9 cellular contexts compared by ENCODE assay signal in the genomic region with DNA sequence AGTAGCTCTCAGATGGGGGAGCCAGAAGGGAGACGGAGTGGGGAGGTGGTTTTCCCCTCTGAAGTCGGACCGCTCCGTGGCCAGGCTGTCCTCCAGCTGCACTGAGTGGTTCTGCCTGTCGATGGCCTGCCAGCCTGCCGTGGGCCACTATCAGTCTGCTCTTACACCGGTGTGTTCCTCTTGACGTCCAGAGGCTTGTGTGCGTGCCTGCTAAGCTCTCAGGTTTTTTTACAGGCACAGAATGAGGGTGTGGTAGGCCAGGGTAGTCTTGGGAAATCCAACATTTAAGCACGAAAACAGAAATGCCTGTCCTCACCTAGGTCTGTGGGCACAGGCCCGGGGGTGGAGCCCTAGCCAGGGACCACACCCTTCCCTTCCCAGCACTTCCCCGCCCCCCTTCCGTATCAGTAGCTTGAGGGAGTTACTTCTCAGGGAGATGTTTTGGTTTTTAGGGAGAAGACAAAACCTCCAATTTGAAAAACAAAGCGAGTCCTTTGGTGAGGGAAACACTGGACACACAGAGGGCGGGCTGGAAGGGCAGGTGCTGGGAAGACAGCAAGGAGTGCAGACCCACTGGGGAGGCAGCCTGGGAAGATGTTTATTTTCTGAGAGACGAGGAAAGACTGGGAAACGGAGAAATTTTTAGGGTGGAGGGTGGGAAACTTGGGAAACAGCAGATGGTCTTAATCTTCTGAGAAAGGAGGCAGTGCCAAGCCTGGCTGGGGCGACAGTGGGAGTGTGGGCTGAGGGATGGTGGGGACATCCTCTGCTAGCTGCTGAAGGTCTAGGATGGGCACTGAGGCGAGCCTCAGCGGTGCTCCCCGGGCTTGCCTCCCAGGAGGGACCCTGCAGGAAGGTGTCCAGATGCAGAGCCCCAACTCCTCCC.
DNase-seq lines count a peak whose midpoint lies in the region; ATAC-seq and TF ChIP-seq lines count a peak whose summit lies in the region.
"Had no signal": no experiment of that assay in that cellular context is flagged by ENCODE, and none has a peak within 500 bp of the region (broad histone marks: within the 10 kb centered on the region; RNA-seq: fewer than 3 reads in every experiment).

No MANE protein-coding gene starts in this region.

- POLR2A ChIA-PET in activated CD4-positive, alpha-beta T cell treated with anti-CD3 and anti-CD28 coated beads, Interleukin-2, amount 10 ng/mL, durations not matched to agents 7 days and 5 days (lab: Charles Lee): no interaction called here
- POLR2A ChIA-PET in CD4-positive, alpha-beta T cell (lab: Charles Lee): no interaction called here

- peak overlapping the region; percentile 30 to 73 for H3K27ac ChIP-seq in coronary artery
- no peak overlapping the region for H3K27ac ChIP-seq in CD4-positive, alpha-beta T cell (ENCODE audit: low read depth, low read length)

- H3K36me3 Mint-ChIP-seq in activated CD4-positive, alpha-beta T cell treated with anti-CD3 and anti-CD28 coated beads, Interleukin-2, amount 10 ng/mL, durations not matched to agents 7 days and 5 days (ENCODE audit: low read depth): peaks cover 17% of the 10 kb centered on the region
- no peaks in the 10 kb centered on the region for H3K36me3 Mint-ChIP-seq in type B pancreatic cell
- H3K36me3 Mint-ChIP-seq in CD4-positive, alpha-beta T cell (ENCODE audit: low read depth): no peaks in the 10 kb centered on the region

- H3K4me1 Mint-ChIP-seq in activated CD4-positive, alpha-beta T cell treated with anti-CD3 and anti-CD28 coated beads, Interleukin-2, amount 10 ng/mL, durations not matched to agents 7 days and 5 days: peaks cover 43% of the 10 kb centered on the region
- H3K4me1 Mint-ChIP-seq in type B pancreatic cell (ENCODE audit: unreplicated experiment): peaks cover 38% of the 10 kb centered on the region
- H3K4me1 Mint-ChIP-seq in CD4-positive, alpha-beta T cell (ENCODE audit: low read depth): peaks cover 12% of the 10 kb centered on the region

- ATAC-seq in CD4-positive, alpha-beta T cell (ENCODE audit: poor library complexity): no peak
- ATAC-seq in GM21423 (IDR thresholded peaks at IDR 0.05; ENCODE audit: unreplicated experiment): no peak

- peaks cover 22% of the 10 kb centered on the region for H3K9me3 Mint-ChIP-seq in activated CD4-positive, alpha-beta T cell treated with anti-CD3 and anti-CD28 coated beads, Interleukin-2, amount 10 ng/mL, durations not matched to agents 7 days and 5 days
- H3K9me3 Mint-ChIP-seq in type B pancreatic cell: no peaks in the 10 kb centered on the region
- H3K9me3 Mint-ChIP-seq in CD4-positive, alpha-beta T cell: no peaks in the 10 kb centered on the region

- DNase-seq in activated CD4-positive, alpha-beta T cell treated with anti-CD3 and anti-CD28 coated beads, Interleukin-2, amount 10 ng/mL, durations not matched to agents 7 days and 5 days: no peak
- no peak for DNase-seq in activated CD4-positive, alpha-beta T cell treated with anti-CD3 and anti-CD28 coated beads, Interleukin-2, amount 50 U/mL, for 48 hours
- DNase-seq in coronary artery (ENCODE audit: low spot score): no peak
- peak; percentile 73 to 90 for DNase-seq in lower leg skin (ENCODE audit: low spot score in 2 of 2)
- no peak for DNase-seq in type B pancreatic cell (ENCODE audit: extremely low spot score, unreplicated experiment)
- DNase-seq in CD4-positive, alpha-beta T cell: no peak
- no peak for DNase-seq in stimulated activated CD4-positive, alpha-beta T cell treated with anti-CD3 and anti-CD28 coated beads, Interleukin-15, amount 100 ng/mL, for 24 hours

- TF ChIP-seq POLR2A in lower leg skin (IDR thresholded peaks at IDR 0.05): no peak

- TF ChIP-seq CTCF in coronary artery (IDR thresholded peaks at IDR 0.05): no peak
- TF ChIP-seq CTCF in lower leg skin (IDR thresholded peaks at IDR 0.05): no peak
- TF ChIP-seq CTCF in type B pancreatic cell (conservative IDR thresholded peaks at IDR 0.05): no peak
- no peak for TF ChIP-seq CTCF in CD4-positive, alpha-beta T cell (IDR thresholded peaks at IDR 0.05)

- peaks cover 6% of the 10 kb centered on the region for H3K9me3 ChIP-seq in CD4-positive, alpha-beta T cell (ENCODE audit: control insufficient read depth, low read length)

- peaks cover 7% of the 10 kb centered on the region for H3K27me3 Mint-ChIP-seq in activated CD4-positive, alpha-beta T cell treated with anti-CD3 and anti-CD28 coated beads, Interleukin-2, amount 10 ng/mL, durations not matched to agents 7 days and 5 days
- H3K27me3 Mint-ChIP-seq in type B pancreatic cell: no peaks in the 10 kb centered on the region
- no peaks in the 10 kb centered on the region for H3K27me3 Mint-ChIP-seq in CD4-positive, alpha-beta T cell

- peak overlapping the region; percentile 69 for H3K27ac Mint-ChIP-seq in activated CD4-positive, alpha-beta T cell treated with anti-CD3 and anti-CD28 coated beads, Interleukin-2, amount 10 ng/mL, durations not matched to agents 7 days and 5 days
- H3K27ac Mint-ChIP-seq in type B pancreatic cell: peak overlapping the region; percentile 91
- no peak overlapping the region for H3K27ac Mint-ChIP-seq in CD4-positive, alpha-beta T cell
- H3K27ac Mint-ChIP-seq: activated T-helper 2 cell treated with anti-CD3 and anti-CD28 coated beads, Interferon-gamma antibody, Interleukin-2, Interleukin-4, amounts not matched to agents 10 μg/mL and 5 μg/mL and 100 μg/mL, durations not matched to agents 14 hours and 24 hours and 36 hours had no signal

- WGBS in lower leg skin, 2 donors: 19 to 20% methylated on average over 20 to 21 of the region's 21 CpGs

- CTCF ChIA-PET in activated CD4-positive, alpha-beta T cell treated with anti-CD3 and anti-CD28 coated beads, Interleukin-2, amount 10 ng/mL, durations not matched to agents 7 days and 5 days (lab: Charles Lee): interaction anchor here (1.2 kb wide), 1 partner anchor 14 kb away, joined by 3 read pairs; no protein-coding TSS in a partner anchor
- CTCF ChIA-PET in CD4-positive, alpha-beta T cell (lab: Charles Lee): no interaction called here

- peak overlapping the region; percentile 19 for H3K4me3 ChIP-seq in coronary artery
- H3K4me3 ChIP-seq in lower leg skin (ENCODE audit: low read depth, poor library complexity, severe bottlenecking): no peak overlapping the region

- no peak overlapping the region for H3K4me3 Mint-ChIP-seq in activated CD4-positive, alpha-beta T cell treated with anti-CD3 and anti-CD28 coated beads, Interleukin-2, amount 10 ng/mL, durations not matched to agents 7 days and 5 days
- H3K4me3 Mint-ChIP-seq in type B pancreatic cell: peak overlapping the region; percentile 36
- no peak overlapping the region for H3K4me3 Mint-ChIP-seq in CD4-positive, alpha-beta T cell

- H3K27me3 ChIP-seq in CD4-positive, alpha-beta T cell (ENCODE audit: control insufficient read depth, insufficient read depth, low read length): no peaks in the 10 kb centered on the region

- intact Hi-C loops in lower leg skin (cut with DNase I; ENCODE audit: low total_unique reads): no loop called here
- intact Hi-C loops in CD4-positive, alpha-beta T cell (cut with DNase I, micrococcal nuclease): no loop called here

Comparison
In these comparisons a context has a peak if more than half of its experiments do, and no peak if none do; other contexts are left out.
1. DNase-seq: peak in lower leg skin (2 of 2); none in activated CD4-positive, alpha-beta T cell treated with anti-CD3 and anti-CD28 coated beads, Interleukin-2, amount 10 ng/mL, durations not matched to agents 7 days and 5 days (single experiment), activated CD4-positive, alpha-beta T cell treated with anti-CD3 and anti-CD28 coated beads, Interleukin-2, amount 50 U/mL, for 48 hours (0 of 2), coronary artery (single experiment), type B pancreatic cell (single experiment), CD4-positive, alpha-beta T cell (0 of 10) and stimulated activated CD4-positive, alpha-beta T cell treated with anti-CD3 and anti-CD28 coated beads, Interleukin-15, amount 100 ng/mL, for 24 hours (single experiment).